7 cellular contexts compared by ENCODE assay signal in genomic region chr7:87067788-87068187, GRCh38.
"Had no signal": no experiment of that assay in that cellular context is flagged by ENCODE, and none has a peak within 500 bp of the region (broad histone marks: within the 10 kb centered on the region; RNA-seq: fewer than 3 reads in every experiment).

No MANE protein-coding gene starts in this region.

- ATAC-seq: HepG2 had no signal

- H3K4me2 ChIP-seq: KMS-11 had no signal

- DNase-seq: IMR-90, KBM-7, KG1 had no signal

- H3K9ac ChIP-seq: KMS-11 had no signal

- FAIRE-seq: HepG2, HTR-8/SVneo had no signal

- H3K27ac ChIP-seq: HL-60, KMS-11 had no signal
